ENCODE assay signal across 8 cellular contexts in genomic region chr17:36482611-36483504, GRCh38. TPM values are rescaled to one million over a fixed set of nuclear protein-coding genes. Genes with fewer than 3 reads are reported as not detected.
A peak's percentile ranks its signal among the peaks of the same experiment; 100 is the strongest.
DNase-seq lines count a peak whose midpoint lies in the region; ATAC-seq lines count a peak whose summit lies in the region.

No MANE protein-coding gene starts in this region.

- H3K9ac ChIP-seq in endocrine pancreas (ENCODE audit: control insufficient read depth, insufficient read depth, low read length) (peak overlapping the region; percentile 47), mesenchymal stem cell (ENCODE audit: low read length) (peak overlapping the region; percentile 34)

- ATAC-seq in HG03432 (IDR thresholded peaks at IDR 0.05; ENCODE audit: unreplicated experiment) (peak; percentile 51), GM21526 (IDR thresholded peaks at IDR 0.05; ENCODE audit: low FRiP score, unreplicated experiment) (no peak)
- peak; percentile 74 for ATAC-seq in activated CD8-positive, alpha-beta memory T cell treated with anti-CD3 and anti-CD28 coated beads, Interleukin-2, amount 10 ng/mL, durations not matched to agents 7 days and 5 days

- H4K91ac ChIP-seq in mesenchymal stem cell (ENCODE audit: low read length): peak overlapping the region; percentile 30

- no peaks in the 10 kb centered on the region for H3K36me3 ChIP-seq in endocrine pancreas (ENCODE audit: control insufficient read depth, insufficient read depth, low read length)
- no peaks in the 10 kb centered on the region for H3K36me3 ChIP-seq in mesenchymal stem cell (ENCODE audit: control insufficient read depth in 1 of 2, insufficient read depth in 2 of 2, low read depth in 1 of 2, low read length in 2 of 2)

- H2AK5ac ChIP-seq in mesenchymal stem cell (ENCODE audit: low read length, severe bottlenecking): no peak overlapping the region

- H2BK5ac ChIP-seq in mesenchymal stem cell (ENCODE audit: low read depth, low read length, poor library complexity, severe bottlenecking): no peak overlapping the region

- H3K14ac ChIP-seq in mesenchymal stem cell (ENCODE audit: low read length in 2 of 2): peak overlapping the region in 1 of 2 experiments; percentile 23

- no peaks in the 10 kb centered on the region for H3K9me3 Mint-ChIP-seq in activated CD8-positive, alpha-beta memory T cell treated with anti-CD3 and anti-CD28 coated beads, Interleukin-2, amount 10 ng/mL, durations not matched to agents 7 days and 5 days (ENCODE audit: low read depth)

- CTCF ChIA-PET in activated CD8-positive, alpha-beta memory T cell treated with anti-CD3 and anti-CD28 coated beads, Interleukin-2, amount 10 ng/mL, durations not matched to agents 7 days and 5 days (lab: Charles Lee): interaction anchor here (0.7 to 2.5 kb wide), 26 partner anchors 9 to 719 kb away, joined by 3 to 17 read pairs (median 6); partner anchors contain the start of genes GGNBP2, MRM1, MYO19 and PIGW

- H3K79me1 ChIP-seq in mesenchymal stem cell (replicated peaks; ENCODE audit: low read length, poor library complexity, severe bottlenecking): no peaks in the 10 kb centered on the region

- H2BK12ac ChIP-seq in mesenchymal stem cell (ENCODE audit: low read length in 2 of 2): peak overlapping the region; percentile 71 to 95

- 10% methylated on average over 70 of the region's 79 CpGs for WGBS in mesenchymal stem cell

- in situ Hi-C loops in Caki2 (cut with HindIII; ENCODE audit: low pct_unique_long_range_greater_than_20kb, low sequenced_read_pairs): no loop called here

- peak overlapping the region in 1 of 2 experiments; percentile 41 for H3K4ac ChIP-seq in mesenchymal stem cell (ENCODE audit: low read depth in 1 of 2, low read length in 2 of 2)

- H3K18ac ChIP-seq in mesenchymal stem cell (ENCODE audit: low read depth in 1 of 2, low read length in 2 of 2): peak overlapping the region in 1 of 2 experiments; percentile 82

- peaks cover 7% of the 10 kb centered on the region for H3K27me3 ChIP-seq in endocrine pancreas (ENCODE audit: control insufficient read depth, insufficient read depth, low read length)
- peaks cover 14 to 32% of the 10 kb centered on the region in 2 experiments for H3K27me3 ChIP-seq in mesenchymal stem cell (ENCODE audit: control insufficient read depth in 1 of 2, insufficient read depth in 1 of 2, low read length in 2 of 2)

- no peak overlapping the region for H3K4me3 ChIP-seq in endocrine pancreas (ENCODE audit: control insufficient read depth, insufficient read depth, low read length)
- peak overlapping the region; percentile 21 to 67 for H3K4me3 ChIP-seq in mesenchymal stem cell (ENCODE audit: insufficient read depth in 1 of 2, low read depth in 1 of 2, low read length in 2 of 2)

- peaks cover 27% of the 10 kb centered on the region for H3K27me3 Mint-ChIP-seq in activated CD8-positive, alpha-beta memory T cell treated with anti-CD3 and anti-CD28 coated beads, Interleukin-2, amount 10 ng/mL, durations not matched to agents 7 days and 5 days

- peaks cover 28% of the 10 kb centered on the region for H3K4me1 Mint-ChIP-seq in activated CD8-positive, alpha-beta memory T cell treated with anti-CD3 and anti-CD28 coated beads, Interleukin-2, amount 10 ng/mL, durations not matched to agents 7 days and 5 days

- H2AFZ ChIP-seq in mesenchymal stem cell (ENCODE audit: low read depth, low read length): peak overlapping the region; percentile 97

- H3K4me3 Mint-ChIP-seq in activated CD8-positive, alpha-beta memory T cell treated with anti-CD3 and anti-CD28 coated beads, Interleukin-2, amount 10 ng/mL, durations not matched to agents 7 days and 5 days: no peak overlapping the region

- no peak overlapping the region for H2BK120ac ChIP-seq in mesenchymal stem cell (ENCODE audit: low read depth, low read length)

- H3K27ac Mint-ChIP-seq in activated CD8-positive, alpha-beta memory T cell treated with anti-CD3 and anti-CD28 coated beads, Interleukin-2, amount 10 ng/mL, durations not matched to agents 7 days and 5 days: no peak overlapping the region

- peak overlapping the region; percentile 82 for H3K4me2 ChIP-seq in mesenchymal stem cell (ENCODE audit: low read length, poor library complexity, severe bottlenecking)

- H3K36me3 Mint-ChIP-seq in activated CD8-positive, alpha-beta memory T cell treated with anti-CD3 and anti-CD28 coated beads, Interleukin-2, amount 10 ng/mL, durations not matched to agents 7 days and 5 days: peaks cover 2% of the 10 kb centered on the region

- H3K23ac ChIP-seq in mesenchymal stem cell (ENCODE audit: low read length in 2 of 2): peak overlapping the region in 1 of 2 experiments; percentile 31

- H3K4me1 ChIP-seq in endocrine pancreas (ENCODE audit: control insufficient read depth, insufficient read depth, low read length): no peaks in the 10 kb centered on the region
- H3K4me1 ChIP-seq in mesenchymal stem cell (ENCODE audit: control insufficient read depth, insufficient read depth, low read depth, low read length): peaks cover 22% of the 10 kb centered on the region

- DNase-seq in Caki2 (ENCODE audit: low read depth): peak; percentile 75
- peak; percentile 45 for DNase-seq in NCI-H774 (lab: John Stamatoyannopoulos, UW)
- DNase-seq in activated CD8-positive, alpha-beta memory T cell treated with anti-CD3 and anti-CD28 coated beads, Interleukin-2, amount 10 ng/mL, durations not matched to agents 7 days and 5 days: peak; percentile 87
- peak; percentile 77 for DNase-seq in mesenchymal stem cell
- DNase-seq in stimulated activated CD4-positive, alpha-beta T cell treated with anti-CD3 and anti-CD28 coated beads, TNF-alpha, amount 100 ng/mL, for 24 hours (ENCODE audit: low read depth in 3 of 3): peak; percentile 63 to 82 (median 77)

- H3K27ac ChIP-seq in mesenchymal stem cell (ENCODE audit: low read length, poor library complexity, severe bottlenecking): no peak overlapping the region

- H3K9me3 ChIP-seq in endocrine pancreas (ENCODE audit: control insufficient read depth, low read length) (no peaks in the 10 kb centered on the region), mesenchymal stem cell (ENCODE audit: control insufficient read depth, low read length) (no peaks in the 10 kb centered on the region)

- peak overlapping the region; percentile 5 for H4K8ac ChIP-seq in mesenchymal stem cell (ENCODE audit: low read length)

- H2BK15ac ChIP-seq in mesenchymal stem cell (ENCODE audit: low read depth, poor library complexity, severe bottlenecking): peak overlapping the region; percentile 30

RNA-seq across cellular contexts. Expression of gene ZNHIT3, which starts 3.6 kb away (rescaled TPM):
- 84.0 and 84.2 TPM in 2 replicates for total RNA-seq in Caki2 (2014; rRNA removed; shearing (Covaris generic); ENCODE audit: low replicate concordance)
- 10 to 100 TPM; 34.3 to 45.8 TPM for total RNA-seq in activated CD8-positive, alpha-beta memory T cell treated with anti-CD3 and anti-CD28 coated beads, Interleukin-2, amount 10 ng/mL, durations not matched to agents 7 days and 5 days
- 33.9 TPM for polyA plus RNA-seq in mesenchymal stem cell (2013, experiment 1 of 2)
- 34.6 TPM for polyA plus RNA-seq in mesenchymal stem cell (2013, experiment 2 of 2)

RNA-seq across cellular contexts. Expression of gene MYO19, which starts 51.8 kb away (rescaled TPM):
- 47.5 and 98.5 TPM in 2 replicates for total RNA-seq in Caki2 (2014; rRNA removed; shearing (Covaris generic); ENCODE audit: low replicate concordance)
- 100 to 1,000 TPM; 140 to 161 TPM for total RNA-seq in activated CD8-positive, alpha-beta memory T cell treated with anti-CD3 and anti-CD28 coated beads, Interleukin-2, amount 10 ng/mL, durations not matched to agents 7 days and 5 days
- polyA plus RNA-seq in mesenchymal stem cell (2013, experiment 1 of 2): 18.2 TPM
- 16.6 TPM for polyA plus RNA-seq in mesenchymal stem cell (2013, experiment 2 of 2)

RNA-seq across cellular contexts. Expression of gene PIGW, which starts 51.9 kb away (rescaled TPM):
- 3.9 and 6.3 TPM in 2 replicates for total RNA-seq in Caki2 (2014; rRNA removed; shearing (Covaris generic); ENCODE audit: low replicate concordance)
- total RNA-seq in activated CD8-positive, alpha-beta memory T cell treated with anti-CD3 and anti-CD28 coated beads, Interleukin-2, amount 10 ng/mL, durations not matched to agents 7 days and 5 days: 10 to 100 TPM in 1 of 2 experiments, 1 to 10 TPM in 1; 9.6 to 17.4 TPM
- polyA plus RNA-seq in mesenchymal stem cell (2013, experiment 1 of 2): 7.2 TPM
- polyA plus RNA-seq in mesenchymal stem cell (2013, experiment 2 of 2): 8.0 TPM
